ENCODE assay signal across 1 cellular context in the genomic region with DNA sequence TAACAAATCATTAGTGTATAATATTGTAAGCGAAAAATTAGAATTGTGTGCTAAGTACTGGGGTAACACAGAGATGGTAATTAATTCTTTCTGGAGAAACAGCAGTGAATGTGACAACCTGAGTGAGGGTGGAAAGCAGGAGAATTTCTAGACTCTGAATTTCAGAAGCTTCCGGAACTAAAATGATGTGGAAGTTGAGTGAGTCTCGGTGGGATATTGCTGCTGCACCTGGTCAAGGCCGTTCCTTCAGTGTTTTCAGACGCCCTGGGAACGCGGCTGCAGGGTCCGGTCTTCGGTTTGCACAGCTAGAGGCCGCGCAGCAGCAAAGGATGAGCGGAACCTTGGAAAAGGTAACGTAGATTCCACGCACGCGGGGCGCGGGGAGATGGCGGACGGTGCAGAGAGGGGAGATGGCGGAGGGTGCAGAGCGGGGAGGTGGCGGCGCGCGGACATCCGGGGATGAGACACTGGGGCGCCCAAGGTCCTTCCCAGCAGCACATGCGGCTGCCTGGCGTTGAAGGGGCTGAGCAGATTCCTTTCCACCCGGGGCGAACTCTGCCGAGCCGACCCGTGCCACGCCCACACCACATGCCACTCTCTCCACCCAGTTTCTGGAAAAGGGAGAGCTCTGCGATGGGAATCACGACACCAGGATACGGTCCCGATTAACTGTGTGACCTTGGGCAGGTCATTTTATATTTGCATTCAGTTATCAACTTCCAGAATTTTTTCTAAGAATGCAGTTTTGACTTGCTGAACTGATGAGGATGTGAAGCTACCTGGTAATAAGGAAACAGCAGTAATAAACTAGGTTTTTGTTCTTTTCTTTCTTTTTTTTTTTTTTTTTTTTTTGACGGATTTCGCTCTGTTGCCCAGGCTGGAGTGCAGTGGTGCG.
TF ChIP-seq lines count a peak whose summit lies in the region.

MRPL48 (plus strand) TSS at position 232 of the 895 bp plus-strand sequence; CDS start at position 330, 98 bp downstream.

TF ChIP-seq in K562, 482 proteins besides CTCF, POLR2A, EP300 and RAD21 (continued from another document and continues in another):
- 0 out of 2 replicates have a peak, but pooled peaks have one; percentile 23 for TF ChIP-seq ZNF740 (CRISPR knock-in tag; IDR thresholded peaks at IDR 0.05)
- no peak for TF ChIP-seq ZNF740 (tag; IDR thresholded peaks at IDR 0.05)
- TF ChIP-seq POLR2H (tag; IDR thresholded peaks at IDR 0.05; ENCODE audit: low read depth) = peak; percentile 78
- TF ChIP-seq TCF7 (IDR thresholded peaks at IDR 0.05; ENCODE audit: borderline replicate concordance) = 0 out of 2 replicates have a peak, but pooled peaks have one; percentile 30
- TF ChIP-seq PHB (CRISPR knock-in tag; IDR thresholded peaks at IDR 0.05) = no peak
- peak; percentile 61 for TF ChIP-seq JUND (IDR thresholded peaks at IDR 0.05; ENCODE audit: borderline replicate concordance, low read depth, low read length)
- peak; percentile 52; the same call in 1 of the 3 replicates for TF ChIP-seq JUND (tag; IDR thresholded peaks at IDR 0.05; ENCODE audit: borderline replicate concordance, low read depth, low read length)
- TF ChIP-seq ZNF592 (IDR thresholded peaks at IDR 0.05) = peak; percentile 58; the same call in 1 of the 2 replicates
- TF ChIP-seq ZNF76 (CRISPR knock-in tag; IDR thresholded peaks at IDR 0.05; ENCODE audit: borderline replicate concordance) = peak; percentile 67; the same call in 1 of the 2 replicates
- no peak for TF ChIP-seq HMG20A (CRISPR knock-in tag; conservative IDR thresholded peaks at IDR 0.05)
- TF ChIP-seq THRAP3 (IDR thresholded peaks at IDR 0.05; ENCODE audit: borderline replicate concordance) = 0 out of 2 replicates have a peak, but pooled peaks have one; percentile 70
- TF ChIP-seq RBM22 (IDR thresholded peaks at IDR 0.05; ENCODE audit: low read depth, low read length, poor library complexity, severe bottlenecking) = peak; percentile 82
- TF ChIP-seq RFX1 (IDR thresholded peaks at IDR 0.05) = no peak
- peak; percentile 30 to 42; a peak in 1 of 4 replicates for TF ChIP-seq SIX5 (IDR thresholded peaks at IDR 0.05; ENCODE audit: borderline replicate concordance in 1 of 2, insufficient read depth in 1 of 2, low read depth in 1 of 2, low read length in 2 of 2)
- TF ChIP-seq SFPQ (IDR thresholded peaks at IDR 0.05; ENCODE audit: low read depth, low read length) = no peak
- peak; percentile 99 for TF ChIP-seq ESRRA (IDR thresholded peaks at IDR 0.05; ENCODE audit: borderline replicate concordance, low read depth)
- TF ChIP-seq DEAF1 (CRISPR knock-in tag; IDR thresholded peaks at IDR 0.05) = no peak; the same call in 1 of the 2 replicates
- no peak for TF ChIP-seq ZSCAN29 (IDR thresholded peaks at IDR 0.05)
- TF ChIP-seq TRIM24 (IDR thresholded peaks at IDR 0.05) = peak; percentile 45 to 99; a peak in 3 of 4 replicates
- no peak for TF ChIP-seq SMARCE1 (IDR thresholded peaks at IDR 0.05)
- TF ChIP-seq LARP7 (IDR thresholded peaks at IDR 0.05) = peak; percentile 98
- TF ChIP-seq, protein P1, sequence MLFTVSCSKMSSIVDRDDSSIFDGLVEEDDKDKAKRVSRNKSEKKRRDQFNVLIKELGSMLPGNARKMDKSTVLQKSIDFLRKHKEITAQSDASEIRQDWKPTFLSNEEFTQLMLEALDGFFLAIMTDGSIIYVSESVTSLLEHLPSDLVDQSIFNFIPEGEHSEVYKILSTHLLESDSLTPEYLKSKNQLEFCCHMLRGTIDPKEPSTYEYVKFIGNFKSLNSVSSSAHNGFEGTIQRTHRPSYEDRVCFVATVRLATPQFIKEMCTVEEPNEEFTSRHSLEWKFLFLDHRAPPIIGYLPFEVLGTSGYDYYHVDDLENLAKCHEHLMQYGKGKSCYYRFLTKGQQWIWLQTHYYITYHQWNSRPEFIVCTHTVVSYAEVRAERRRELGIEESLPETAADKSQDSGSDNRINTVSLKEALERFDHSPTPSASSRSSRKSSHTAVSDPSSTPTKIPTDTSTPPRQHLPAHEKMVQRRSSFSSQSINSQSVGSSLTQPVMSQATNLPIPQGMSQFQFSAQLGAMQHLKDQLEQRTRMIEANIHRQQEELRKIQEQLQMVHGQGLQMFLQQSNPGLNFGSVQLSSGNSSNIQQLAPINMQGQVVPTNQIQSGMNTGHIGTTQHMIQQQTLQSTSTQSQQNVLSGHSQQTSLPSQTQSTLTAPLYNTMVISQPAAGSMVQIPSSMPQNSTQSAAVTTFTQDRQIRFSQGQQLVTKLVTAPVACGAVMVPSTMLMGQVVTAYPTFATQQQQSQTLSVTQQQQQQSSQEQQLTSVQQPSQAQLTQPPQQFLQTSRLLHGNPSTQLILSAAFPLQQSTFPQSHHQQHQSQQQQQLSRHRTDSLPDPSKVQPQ (CRISPR knock-in tag; IDR thresholded peaks at IDR 0.05; ENCODE audit: borderline replicate concordance) = no peak
- peak; percentile 94 for TF ChIP-seq KAT8 (IDR thresholded peaks at IDR 0.05; ENCODE audit: low read depth)
- no peak for TF ChIP-seq ZNF780A (CRISPR knock-in tag; IDR thresholded peaks at IDR 0.05)
- no peak for TF ChIP-seq ZNF512 (tag; IDR thresholded peaks at IDR 0.05)
